9 cellular contexts compared by ENCODE assay signal in the genomic region with DNA sequence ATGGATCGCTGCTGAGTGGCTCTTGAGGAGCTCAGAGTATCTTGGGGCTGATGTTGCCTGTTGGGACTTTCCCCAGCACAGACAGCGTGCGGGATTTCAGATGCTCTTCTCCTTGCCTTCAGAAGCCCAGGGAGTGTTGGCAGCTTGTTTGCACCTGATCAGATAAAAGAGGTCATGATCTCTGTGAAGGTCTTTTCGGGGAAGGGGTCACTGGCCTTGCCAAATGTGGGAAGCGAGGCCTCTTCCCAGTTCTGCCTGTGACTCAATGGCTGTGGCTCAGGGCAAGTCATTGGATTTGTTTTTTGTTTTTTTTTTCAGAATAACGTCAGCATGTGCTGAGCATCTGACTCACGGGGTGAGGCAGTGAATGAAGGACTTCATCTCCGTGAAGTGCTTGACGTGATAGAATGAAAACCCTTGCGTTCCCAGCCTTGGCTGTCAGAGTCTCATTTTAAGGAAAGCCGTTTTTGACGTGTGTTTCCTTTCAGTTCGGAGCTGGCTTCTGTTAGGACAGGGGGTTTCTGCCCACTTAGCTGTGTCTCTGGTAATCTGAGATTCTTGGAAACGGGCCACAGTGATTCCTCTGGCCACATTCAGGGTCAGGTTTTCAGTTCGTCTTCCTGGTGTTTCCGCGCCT. TPM values are rescaled to one million over a fixed set of nuclear protein-coding genes. Genes with fewer than 3 reads are reported as not detected.
DNase-seq lines count a peak whose midpoint lies in the region; ATAC-seq, FAIRE-seq and TF ChIP-seq lines count a peak whose summit lies in the region.
"Had no signal": no experiment of that assay in that cellular context is flagged by ENCODE, and none has a peak within 500 bp of the region (broad histone marks: within the 10 kb centered on the region; RNA-seq: fewer than 3 reads in every experiment).

No MANE protein-coding gene starts in this region.

- ATAC-seq in A549 = peak; percentile 57 to 74; a peak in 5 of 6 replicates
- ATAC-seq in HG03571 (IDR thresholded peaks at IDR 0.05; ENCODE audit: unreplicated experiment) = no peak
- no peak for ATAC-seq in HG03439 (IDR thresholded peaks at IDR 0.05; ENCODE audit: unreplicated experiment)

- FAIRE-seq in A549 (lab: Jason Lieb, UNC) (no peak), HTR-8/SVneo (lab: Jason Lieb, UNC) (no peak)

- no peaks in the 10 kb centered on the region for H3K9me3 ChIP-seq in A549

- H3K4me1 ChIP-seq in A549 = peaks cover 49% of the 10 kb centered on the region

- peak overlapping the region in 1 of 2 experiments; percentile 78; a peak in 3 of 6 replicates for H3K27ac ChIP-seq in A549

- CTCF ChIA-PET in A549 (lab: Yijun Ruan, JAX) (interaction anchor here (0.7 to 1.7 kb wide), 4 partner anchors 9 to 585 kb away, joined by 3 to 4 read pairs (median 4); no protein-coding TSS in a partner anchor), HEK293T (lab: Yijun Ruan, JAX) (interaction anchor here (0.7 to 1.9 kb wide), 3 partner anchors 9 to 26 kb away, joined by 3 to 5 read pairs (median 4); no protein-coding TSS in a partner anchor)

- TF ChIP-seq POLR2A in A549 (IDR thresholded peaks at IDR 0.05; ENCODE audit: low read length) = no peak

- peak overlapping the region; percentile 40 for H3K4me2 ChIP-seq in A549

- TF ChIP-seq CTCF in A549 (IDR thresholded peaks at IDR 0.05) = no peak

- no peak overlapping the region for H3K4me3 ChIP-seq in A549

- peak in 1 of 2 experiments; percentile 55 for DNase-seq in A549 (ENCODE audit: low read depth in 1 of 2, low spot score in 1 of 2)
- peak; percentile 82 for DNase-seq in HTR-8/SVneo (ENCODE audit: insufficient read length, low spot score)
- DNase-seq in dermis blood vessel endothelial cell = peak; percentile 78
- peak; percentile 12 to 94 for DNase-seq in lung microvascular endothelial cell (ENCODE audit: low read depth in 2 of 2)
- DNase-seq in NCI-H524 (lab: John Stamatoyannopoulos, UW) = no peak
- no peak for DNase-seq in HEK293T (ENCODE audit: extremely low spot score)
- DNase-seq: NCI-H446 had no signal

- TF ChIP-seq RAD21 in A549 (conservative IDR thresholded peaks at IDR 0.05 in 1 of 2, IDR thresholded peaks at IDR 0.05 in 1 of 2) = no peak

- POLR2A ChIA-PET in A549 (lab: Yijun Ruan, JAX) = no interaction called here
- POLR2A ChIA-PET in HEK293T (lab: Yijun Ruan, JAX) = no interaction called here

- WGBS in A549 (ENCODE audit: missing lambda C conversion rate) = 70% methylated on average over 17 of the region's 17 CpGs

- no peak for TF ChIP-seq EP300 in A549 (IDR thresholded peaks at IDR 0.05)

TF ChIP-seq in A549, 52 proteins besides CTCF, POLR2A, EP300 and RAD21 (continues in another document):
- TF ChIP-seq, protein P1, sequence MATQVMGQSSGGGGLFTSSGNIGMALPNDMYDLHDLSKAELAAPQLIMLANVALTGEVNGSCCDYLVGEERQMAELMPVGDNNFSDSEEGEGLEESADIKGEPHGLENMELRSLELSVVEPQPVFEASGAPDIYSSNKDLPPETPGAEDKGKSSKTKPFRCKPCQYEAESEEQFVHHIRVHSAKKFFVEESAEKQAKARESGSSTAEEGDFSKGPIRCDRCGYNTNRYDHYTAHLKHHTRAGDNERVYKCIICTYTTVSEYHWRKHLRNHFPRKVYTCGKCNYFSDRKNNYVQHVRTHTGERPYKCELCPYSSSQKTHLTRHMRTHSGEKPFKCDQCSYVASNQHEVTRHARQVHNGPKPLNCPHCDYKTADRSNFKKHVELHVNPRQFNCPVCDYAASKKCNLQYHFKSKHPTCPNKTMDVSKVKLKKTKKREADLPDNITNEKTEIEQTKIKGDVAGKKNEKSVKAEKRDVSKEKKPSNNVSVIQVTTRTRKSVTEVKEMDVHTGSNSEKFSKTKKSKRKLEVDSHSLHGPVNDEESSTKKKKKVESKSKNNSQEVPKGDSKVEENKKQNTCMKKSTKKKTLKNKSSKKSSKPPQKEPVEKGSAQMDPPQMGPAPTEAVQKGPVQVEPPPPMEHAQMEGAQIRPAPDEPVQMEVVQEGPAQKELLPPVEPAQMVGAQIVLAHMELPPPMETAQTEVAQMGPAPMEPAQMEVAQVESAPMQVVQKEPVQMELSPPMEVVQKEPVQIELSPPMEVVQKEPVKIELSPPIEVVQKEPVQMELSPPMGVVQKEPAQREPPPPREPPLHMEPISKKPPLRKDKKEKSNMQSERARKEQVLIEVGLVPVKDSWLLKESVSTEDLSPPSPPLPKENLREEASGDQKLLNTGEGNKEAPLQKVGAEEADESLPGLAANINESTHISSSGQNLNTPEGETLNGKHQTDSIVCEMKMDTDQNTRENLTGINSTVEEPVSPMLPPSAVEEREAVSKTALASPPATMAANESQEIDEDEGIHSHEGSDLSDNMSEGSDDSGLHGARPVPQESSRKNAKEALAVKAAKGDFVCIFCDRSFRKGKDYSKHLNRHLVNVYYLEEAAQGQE (IDR thresholded peaks at IDR 0.05) = no peak
- TF ChIP-seq, protein P2, sequence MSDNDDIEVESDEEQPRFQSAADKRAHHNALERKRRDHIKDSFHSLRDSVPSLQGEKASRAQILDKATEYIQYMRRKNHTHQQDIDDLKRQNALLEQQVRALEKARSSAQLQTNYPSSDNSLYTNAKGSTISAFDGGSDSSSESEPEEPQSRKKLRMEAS (IDR thresholded peaks at IDR 0.05) = 0 out of 2 replicates have a peak, but pooled peaks have one; percentile 25
- TF ChIP-seq, protein P3, sequence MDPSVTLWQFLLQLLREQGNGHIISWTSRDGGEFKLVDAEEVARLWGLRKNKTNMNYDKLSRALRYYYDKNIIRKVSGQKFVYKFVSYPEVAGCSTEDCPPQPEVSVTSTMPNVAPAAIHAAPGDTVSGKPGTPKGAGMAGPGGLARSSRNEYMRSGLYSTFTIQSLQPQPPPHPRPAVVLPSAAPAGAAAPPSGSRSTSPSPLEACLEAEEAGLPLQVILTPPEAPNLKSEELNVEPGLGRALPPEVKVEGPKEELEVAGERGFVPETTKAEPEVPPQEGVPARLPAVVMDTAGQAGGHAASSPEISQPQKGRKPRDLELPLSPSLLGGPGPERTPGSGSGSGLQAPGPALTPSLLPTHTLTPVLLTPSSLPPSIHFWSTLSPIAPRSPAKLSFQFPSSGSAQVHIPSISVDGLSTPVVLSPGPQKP (IDR thresholded peaks at IDR 0.05; ENCODE audit: low read depth, low read length) = no peak
- TF ChIP-seq GATA3 (IDR thresholded peaks at IDR 0.05; ENCODE audit: borderline replicate concordance) = no peak; the same call in 1 of the 2 replicates
- TF ChIP-seq FOSL2 (IDR thresholded peaks at IDR 0.05) = no peak
- peak; percentile 44; the same call in 1 of the 2 replicates for TF ChIP-seq FOSL2 (CRISPR knock-in tag; IDR thresholded peaks at IDR 0.05)
- no peak for TF ChIP-seq SMC3 (IDR thresholded peaks at IDR 0.05)

TF ChIP-seq in HEK293T, 16 proteins besides CTCF, POLR2A, EP300 and RAD21:
- TF ChIP-seq TARDBP (IDR thresholded peaks at IDR 0.05) = no peak
- no peak for TF ChIP-seq L3MBTL2 (conservative IDR thresholded peaks at IDR 0.05)
- no peak for TF ChIP-seq HDGF (IDR thresholded peaks at IDR 0.05; ENCODE audit: borderline replicate concordance)
- TF ChIP-seq ELF4 (IDR thresholded peaks at IDR 0.05) = no peak
- TF ChIP-seq ZNF384 (IDR thresholded peaks at IDR 0.05) = no peak
- no peak for TF ChIP-seq SUZ12 (IDR thresholded peaks at IDR 0.05)
- no peak for TF ChIP-seq ARNT (IDR thresholded peaks at IDR 0.05)
- TF ChIP-seq BHLHE40 (IDR thresholded peaks at IDR 0.05; ENCODE audit: borderline replicate concordance) = no peak
- TF ChIP-seq CTBP1 (IDR thresholded peaks at IDR 0.05; ENCODE audit: borderline replicate concordance) = no peak
- TF ChIP-seq, protein P4, sequence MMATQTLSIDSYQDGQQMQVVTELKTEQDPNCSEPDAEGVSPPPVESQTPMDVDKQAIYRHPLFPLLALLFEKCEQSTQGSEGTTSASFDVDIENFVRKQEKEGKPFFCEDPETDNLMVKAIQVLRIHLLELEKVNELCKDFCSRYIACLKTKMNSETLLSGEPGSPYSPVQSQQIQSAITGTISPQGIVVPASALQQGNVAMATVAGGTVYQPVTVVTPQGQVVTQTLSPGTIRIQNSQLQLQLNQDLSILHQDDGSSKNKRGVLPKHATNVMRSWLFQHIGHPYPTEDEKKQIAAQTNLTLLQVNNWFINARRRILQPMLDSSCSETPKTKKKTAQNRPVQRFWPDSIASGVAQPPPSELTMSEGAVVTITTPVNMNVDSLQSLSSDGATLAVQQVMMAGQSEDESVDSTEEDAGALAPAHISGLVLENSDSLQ (IDR thresholded peaks at IDR 0.05) = no peak
- no peak for TF ChIP-seq FOXM1 (IDR thresholded peaks at IDR 0.05; ENCODE audit: borderline replicate concordance)
- TF ChIP-seq LEF1 (IDR thresholded peaks at IDR 0.05; ENCODE audit: borderline replicate concordance) = no peak
- TF ChIP-seq FOXK2 (IDR thresholded peaks at IDR 0.05) = no peak
- no peak for TF ChIP-seq SP1 (IDR thresholded peaks at IDR 0.05)
- no peak for TF ChIP-seq NFRKB (IDR thresholded peaks at IDR 0.05)
- TF ChIP-seq FOXA1 (IDR thresholded peaks at IDR 0.05) = no peak

RNA-seq across cellular contexts. Expression of a gene that starts 46.7 kb away (rescaled TPM):
- 57.5 and 66.9 TPM in 2 replicates for polyA plus RNA-seq in A549 (2011; rRNA removed)
- 83.3 and 105 TPM in 2 replicates for polyA plus RNA-seq in A549 (2012; cell fraction: cytosol; rRNA removed)
- polyA plus RNA-seq in A549 (2012; cell fraction: nucleus; rRNA removed) = 194 and 199 TPM in 2 replicates
- 111 to 115 TPM (median 114 TPM) in 3 replicates for polyA plus RNA-seq in A549 (2017; fragmentation: RNase III; extraction: RNeasy Plus Mini Kit Qiagen cat#74134 plus additional on column Dnase treatment)
- polyA minus RNA-seq in A549 (2011; rRNA and poly(A)+ RNA removed) = 50.1 and 58.6 TPM in 2 replicates
- total RNA-seq in dermis blood vessel endothelial cell = 49.4 and 90.3 TPM in 2 replicates
- total RNA-seq in lung microvascular endothelial cell = 35.7 and 49.8 TPM in 2 replicates

Comparison
In these comparisons a context has a peak if more than half of its experiments do, and no peak if none do; other contexts are left out.
1. ATAC-seq: peak in A549 (2 of 2); none in HG03571 (single experiment) and HG03439 (single experiment).
2. DNase-seq: peak in HTR-8/SVneo (single experiment), dermis blood vessel endothelial cell (single experiment) and lung microvascular endothelial cell (2 of 2); none in NCI-H524 (0 of 2) and HEK293T (single experiment).